19 cellular contexts compared by ENCODE assay signal in genomic region chr1:11229178-11229577, GRCh38. TPM values are rescaled to one million over a fixed set of nuclear protein-coding genes. Genes with fewer than 3 reads are reported as not detected.
"Had no signal": no experiment of that assay in that cellular context is flagged by ENCODE, and none has a peak within 500 bp of the region (broad histone marks: within the 10 kb centered on the region; RNA-seq: fewer than 3 reads in every experiment).

No MANE protein-coding gene starts in this region.

- H3K36me3 ChIP-seq: ovary had no signal

- H3K9me3 Mint-ChIP-seq: activated T-cell treated with anti-CD3 and anti-CD28 coated beads, Interleukin-2, amount 50 U/mL, for 24 hours; endodermal cell; neural crest cell; stimulated activated naive CD8-positive, alpha-beta T cell treated with anti-CD3 and anti-CD28 coated beads, Interleukin-15, Interleukin-2, amounts not matched to agents 100 ng/mL and 50 ng/mL, for 24 hours had no signal

- H3K4me3 Mint-ChIP-seq: activated T-cell treated with anti-CD3 and anti-CD28 coated beads, Interleukin-2, amount 50 U/mL, for 24 hours; endodermal cell; neural crest cell; stimulated activated naive CD8-positive, alpha-beta T cell treated with anti-CD3 and anti-CD28 coated beads, Interleukin-15, Interleukin-2, amounts not matched to agents 100 ng/mL and 50 ng/mL, for 24 hours had no signal

- H3K4me1 ChIP-seq: breast epithelium, testis, upper lobe of right lung had no signal

- H3K27me3 Mint-ChIP-seq: activated T-cell treated with anti-CD3 and anti-CD28 coated beads, Interleukin-2, amount 50 U/mL, for 24 hours; stimulated activated naive CD8-positive, alpha-beta T cell treated with anti-CD3 and anti-CD28 coated beads, Interleukin-15, Interleukin-2, amounts not matched to agents 100 ng/mL and 50 ng/mL, for 24 hours had no signal

- H3K27ac ChIP-seq: breast epithelium, ovary, testis, upper lobe of right lung, WERI-Rb-1 had no signal

- H3K27ac Mint-ChIP-seq: endodermal cell had no signal

- DNase-seq: activated CD4-positive, alpha-beta T cell treated with anti-CD3 and anti-CD28 coated beads for 4 hours; activated effector memory CD4-positive, alpha-beta T cell treated with anti-CD3 and anti-CD28 coated beads, Interleukin-2, amount 50 U/mL, for 16 hours; activated T-cell treated with anti-CD3 and anti-CD28 coated beads, Interleukin-2, amount 50 U/mL, for 24 hours; aorta; endodermal cell; hippocampal formation; kidney glomerular epithelial cell; ovary; stimulated activated CD4-positive, alpha-beta T cell treated with anti-CD3 and anti-CD28 coated beads, Interleukin-12 subunit alpha, Interleukin-12 subunit beta, amount 100 ng/mL, for 4 hours; T1000; testis; upper lobe of right lung; WERI-Rb-1 had no signal

- H3K9me3 ChIP-seq: breast epithelium, ovary, testis, upper lobe of right lung had no signal

- H3K27me3 ChIP-seq: breast epithelium, ovary, testis, upper lobe of right lung had no signal

- H3K4me3 ChIP-seq: breast epithelium, ovary, testis, upper lobe of right lung had no signal

- ATAC-seq: upper lobe of right lung had no signal

- H3K4me1 Mint-ChIP-seq: neural crest cell had no signal

RNA-seq across cellular contexts. Expression of gene ANGPTL7, which starts 40.0 kb away (rescaled TPM):
- total RNA-seq: dermis microvascular lymphatic vessel endothelial cell, endodermal cell, glomerular endothelial cell, liver, testis had no signal
